Comparison of ENCODE assay signal across 30 cellular contexts in genomic region chr18:10724666-10725065, GRCh38.
"Had no signal": no experiment of that assay in that cellular context is flagged by ENCODE, and none has a peak within 500 bp of the region (broad histone marks: within the 10 kb centered on the region; RNA-seq: fewer than 3 reads in every experiment).

No MANE protein-coding gene starts in this region.

- DNase-seq: head of caudate nucleus; hippocampal formation; kidney glomerular epithelial cell; left colon; left lung; lower lobe of right lung; mammary epithelial cell; mesendoderm; midbrain; mucosa of descending colon; naive thymus-derived CD4-positive, alpha-beta T cell; nucleus accumbens; posterior cingulate gyrus; retina; right cardiac atrium; stimulated activated CD4-positive, alpha-beta T cell treated with anti-CD3 and anti-CD28 coated beads, Interleukin-12 subunit alpha, Interleukin-12 subunit beta, amount 100 ng/mL, for 4 hours; stimulated activated CD4-positive, alpha-beta T cell treated with anti-CD3 and anti-CD28 coated beads, Interleukin-15, amount 100 ng/mL, for 24 hours; stimulated activated CD4-positive, alpha-beta T cell treated with anti-CD3 and anti-CD28 coated beads, Interleukin-2, amount 100 ng/mL, for 24 hours; stimulated activated CD4-positive, alpha-beta T cell treated with anti-CD3 and anti-CD28 coated beads, Interleukin-4, amount 100 ng/mL, for 1 hour; stimulated activated naive CD4-positive, alpha-beta T cell; stomach; testis; thyroid gland; transverse colon; uterus had no signal

- H3K4me1 ChIP-seq: left lung, lower lobe of right lung, pancreas, prostate gland, testis, thyroid gland, transverse colon, uterus had no signal

- ATAC-seq: left colon; left lung; lower lobe of right lung; mucosa of descending colon; naive thymus-derived CD4-positive, alpha-beta T cell; pancreas; right cardiac atrium; sciatic nerve had no signal

- H3K4me3 ChIP-seq: left lung, lower lobe of right lung, mucosa of descending colon, pancreas, prostate gland, skin epidermis, stomach, thyroid gland, transverse colon, upper lobe of left lung, uterus had no signal

- H3K36me3 ChIP-seq: left lung, lower lobe of right lung, pancreas, prostate gland, stomach, thyroid gland, transverse colon, upper lobe of left lung, uterus had no signal

- H3K27me3 ChIP-seq: pancreas, testis, thyroid gland, transverse colon, upper lobe of left lung, uterus had no signal

- H3K9me3 ChIP-seq: left lung, lower lobe of right lung, mucosa of descending colon, pancreas, prostate gland, stomach, testis, thyroid gland, transverse colon, upper lobe of left lung, uterus had no signal

- H3K27ac ChIP-seq: left lung, lower lobe of right lung, pancreas, prostate gland, skin epidermis, stomach, testis, thyroid gland, transverse colon, upper lobe of left lung, uterus had no signal
